In the genomic region with DNA sequence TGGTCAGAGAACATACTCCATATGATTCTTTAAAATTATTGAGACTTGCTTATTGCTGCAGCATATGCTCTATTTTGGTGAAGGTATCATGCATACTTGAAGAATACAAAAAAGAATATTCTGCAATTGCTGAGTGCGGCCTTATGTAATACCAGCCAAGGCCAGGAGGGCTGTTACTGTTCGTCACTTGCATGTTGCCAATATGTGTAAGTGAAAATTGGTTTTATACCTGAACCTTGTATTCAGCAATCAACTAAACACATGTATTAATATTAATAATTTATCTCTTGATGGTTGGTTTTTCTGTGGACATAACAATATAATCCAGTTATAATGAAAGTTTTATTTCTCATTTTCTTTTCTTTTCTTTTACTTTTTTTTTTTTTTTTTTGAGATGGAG, we compare ENCODE assay signal across 1 cellular context.
TF ChIP-seq lines count a peak whose summit lies in the region.

No MANE protein-coding gene starts in this region.

TF ChIP-seq in H1, 55 proteins besides CTCF, POLR2A, EP300 and RAD21 (continued from another document):
- TF ChIP-seq CREB1 (IDR thresholded peaks at IDR 0.05): no peak
- TF ChIP-seq BACH1 (IDR thresholded peaks at IDR 0.05; ENCODE audit: low read length): no peak
- TF ChIP-seq SUZ12 (IDR thresholded peaks at IDR 0.05; ENCODE audit: low read length): no peak
